Comparison of ENCODE assay signal across 11 cellular contexts in genomic region chr6:10425177-10425972, GRCh38. TPM values are rescaled to one million over a fixed set of nuclear protein-coding genes. Genes with fewer than 3 reads are reported as not detected.
DNase-seq lines count a peak whose midpoint lies in the region; ATAC-seq, FAIRE-seq and TF ChIP-seq lines count a peak whose summit lies in the region.
"Had no signal": no experiment of that assay in that cellular context is flagged by ENCODE, and none has a peak within 500 bp of the region (broad histone marks: within the 10 kb centered on the region; RNA-seq: fewer than 3 reads in every experiment).

No MANE protein-coding gene starts in this region.

- ATAC-seq in omental fat pad (ENCODE audit: low FRiP score): no peak
- no peak for ATAC-seq in HG03460 (IDR thresholded peaks at IDR 0.05; ENCODE audit: unreplicated experiment)

- H3K4me2 ChIP-seq in keratinocyte (ENCODE audit: control insufficient read depth, extremely low read depth, insufficient read depth, low read depth, low read length) (peak overlapping the region; percentile 96), skeletal muscle satellite cell (ENCODE audit: low read length) (peak overlapping the region; percentile 98)

- DNase-seq in adipocyte (ENCODE audit: low read depth) (no peak), keratinocyte (ENCODE audit: low read depth, low spot score) (no peak), omental fat pad (ENCODE audit: low spot score) (no peak), SW 1271 (lab: John Stamatoyannopoulos, UW) (no peak)
- no peak for DNase-seq in activated effector memory CD4-positive, alpha-beta T cell treated with Interleukin-2 at 50 U/mL for 16 hours
- DNase-seq: activated naive CD4-positive, alpha-beta T cell treated with Interleukin-2 at 50 U/mL for 16 hours; NCI-H1092 treated with DMSO at 0.1 percent for 48 hours had no signal

- H3K9me1 ChIP-seq in keratinocyte (ENCODE audit: control insufficient read depth, extremely low read depth, insufficient read depth, low read length): no peaks in the 10 kb centered on the region

- peaks cover 3% of the 10 kb centered on the region for H3K79me2 ChIP-seq in keratinocyte (ENCODE audit: control insufficient read depth, insufficient read depth, low read length)

- no peak overlapping the region for H3K27ac ChIP-seq in keratinocyte (ENCODE audit: control insufficient read depth, insufficient read depth, low read length)

- H3K27me3 ChIP-seq in adipocyte (replicated peaks; ENCODE audit: control insufficient read depth, insufficient read depth, low read length) (peaks cover 50% of the 10 kb centered on the region), keratinocyte (ENCODE audit: control insufficient read depth, extremely low read depth, insufficient read depth, low read length) (no peaks in the 10 kb centered on the region), skeletal muscle satellite cell (ENCODE audit: control insufficient read depth, insufficient read depth, low read length) (peaks cover 56% of the 10 kb centered on the region)

- H4K20me1 ChIP-seq in keratinocyte (ENCODE audit: control insufficient read depth, extremely low read depth, insufficient read depth, low read length): no peaks in the 10 kb centered on the region

- dilution Hi-C loops in keratinocyte (cut with MboI; ENCODE audit: extremely low pct_ligation_motif_present, low sequenced_read_pairs): no loop called here

- H3K9me3 ChIP-seq in adipocyte (ENCODE audit: control insufficient read depth, low read length) (no peaks in the 10 kb centered on the region), keratinocyte (ENCODE audit: control insufficient read depth, low read depth, low read length) (no peaks in the 10 kb centered on the region), skeletal muscle satellite cell (replicated peaks; ENCODE audit: low read length) (no peaks in the 10 kb centered on the region)

- H3K4me1 ChIP-seq in adipocyte (ENCODE audit: control insufficient read depth, insufficient read depth, low read length) (peaks cover 16% of the 10 kb centered on the region), keratinocyte (ENCODE audit: control insufficient read depth, extremely low read depth, insufficient read depth, low read length) (peaks cover 51% of the 10 kb centered on the region), skeletal muscle satellite cell (ENCODE audit: control insufficient read depth, insufficient read depth, low read length) (peaks cover 19% of the 10 kb centered on the region)

- FAIRE-seq in keratinocyte (lab: Jason Lieb, UNC): no peak
- FAIRE-seq: GM12892 had no signal

- H3K36me3 ChIP-seq in adipocyte (ENCODE audit: control insufficient read depth, insufficient read depth, low read length, severe bottlenecking) (no peaks in the 10 kb centered on the region), keratinocyte (ENCODE audit: control insufficient read depth in 2 of 2, extremely low read depth in 1 of 2, insufficient read depth in 2 of 2, low read length in 2 of 2) (no peaks in the 10 kb centered on the region), skeletal muscle satellite cell (ENCODE audit: insufficient read depth, low read length) (no peaks in the 10 kb centered on the region)

- TF ChIP-seq CTCF in GM12875 (IDR thresholded peaks at IDR 0.05; ENCODE audit: borderline replicate concordance, insufficient read depth, low read depth, low read length) (no peak), keratinocyte (optimal IDR thresholded peaks at IDR 0.05 in 1 of 3, IDR thresholded peaks at IDR 0.05 in 1 of 3, conservative IDR thresholded peaks at IDR 0.05 in 1 of 3; ENCODE audit: extremely low read depth in 1 of 3, insufficient read depth in 2 of 3, low read length in 3 of 3) (no peak), omental fat pad (IDR thresholded peaks at IDR 0.05) (no peak)

- no peak overlapping the region for H2AFZ ChIP-seq in keratinocyte (ENCODE audit: control insufficient read depth, low read length)

- H3K4me3 ChIP-seq in GM12875 (ENCODE audit: low read depth, low read length): peak overlapping the region; percentile 42
- peak overlapping the region; percentile 85 for H3K4me3 ChIP-seq in adipocyte (ENCODE audit: low read length)
- H3K4me3 ChIP-seq in keratinocyte (ENCODE audit: control insufficient read depth in 2 of 3, extremely low read depth in 1 of 3, insufficient read depth in 2 of 3, low read depth in 1 of 3, low read length in 3 of 3): peak overlapping the region in 1 of 3 experiments; percentile 83
- peak overlapping the region; percentile 77 for H3K4me3 ChIP-seq in skeletal muscle satellite cell (ENCODE audit: low read length)

- H3K9ac ChIP-seq in adipocyte (ENCODE audit: low read length) (peak overlapping the region; percentile 74), keratinocyte (ENCODE audit: control insufficient read depth, extremely low read depth, insufficient read depth, low read length) (no peak overlapping the region), skeletal muscle satellite cell (ENCODE audit: low read depth, low read length) (no peak overlapping the region)

RNA-seq across cellular contexts. Expression of gene TFAP2A, which starts 10.5 kb away (rescaled TPM):
- 25.5 to 30.2 TPM (median 27.7 TPM) in 3 replicates for polyA plus RNA-seq in keratinocyte
- 88.1 TPM for polyA plus RNA-seq in keratinocyte (2011; ENCODE audit: low read depth)
- polyA plus RNA-seq in keratinocyte (2011; cell fraction: cytosol; rRNA removed): 28.5 and 39.0 TPM in 2 replicates
- 104 and 128 TPM in 2 replicates for polyA plus RNA-seq in keratinocyte (2011; cell fraction: nucleus; rRNA removed)
- 64.1 and 117 TPM in 2 replicates for polyA plus RNA-seq in keratinocyte (2012; ENCODE audit: low replicate concordance)
- 26.9 to 42.3 TPM (median 32.3 TPM) in 3 replicates for polyA minus RNA-seq in keratinocyte
- polyA minus RNA-seq in keratinocyte (2011; cell fraction: cytosol; rRNA and poly(A)+ RNA removed): 55.2 TPM
- 65.1 and 87.0 TPM in 2 replicates for polyA minus RNA-seq in keratinocyte (2011; cell fraction: nucleus; rRNA and poly(A)+ RNA removed)
- total RNA-seq in skeletal muscle satellite cell (2012; rRNA removed): 0.25 TPM in 1 of 2 replicates, not detected in the other
- total RNA-seq in omental fat pad: not detected
